ENCODE assay signal across 18 cellular contexts in genomic region chr7:66182920-66183319, GRCh38. TPM values are rescaled to one million over a fixed set of nuclear protein-coding genes. Genes with fewer than 3 reads are reported as not detected.
DNase-seq lines count a peak whose midpoint lies in the region; ATAC-seq and TF ChIP-seq lines count a peak whose summit lies in the region.
"Had no signal": no experiment of that assay in that cellular context is flagged by ENCODE, and none has a peak within 500 bp of the region (broad histone marks: within the 10 kb centered on the region; RNA-seq: fewer than 3 reads in every experiment).

No MANE protein-coding gene starts in this region.

- peaks cover 6% of the 10 kb centered on the region for H3F3A ChIP-seq in GM23248 (ENCODE audit: insufficient read depth)

- 89 to 98% methylated on average over 6 of the region's 6 CpGs for WGBS in GM23248 (ENCODE audit: low coverage in 1 of 2, low lambda C conversion rate in 2 of 2, missing lambda C conversion rate in 2 of 2), 2 experiments
- WGBS in hepatocyte (ENCODE audit: low lambda C conversion rate, missing lambda C conversion rate) = over 99% methylated on average over 6 of the region's 6 CpGs
- 93 to 97% methylated on average over 4 to 6 of the region's 6 CpGs for WGBS in thyroid gland, 2 donors

- H3K79me2 ChIP-seq in GM23248 (ENCODE audit: insufficient read depth) (no peaks in the 10 kb centered on the region), hepatocyte (no peaks in the 10 kb centered on the region)

- H3K9me2 ChIP-seq in GM23248 (ENCODE audit: insufficient read depth) = no peaks in the 10 kb centered on the region
- no peaks in the 10 kb centered on the region for H3K9me2 ChIP-seq in hepatocyte (replicated peaks; ENCODE audit: insufficient read depth)

- no peak for TF ChIP-seq POLR2A in thyroid gland (IDR thresholded peaks at IDR 0.05)

- intact Hi-C loops in thyroid gland (cut with DNase I) = no loop called here

- TF ChIP-seq CTCF in hepatocyte (IDR thresholded peaks at IDR 0.05; ENCODE audit: poor library complexity) (no peak), neutrophil (IDR thresholded peaks at IDR 0.05) (no peak), thyroid gland (IDR thresholded peaks at IDR 0.05) (no peak)

- H3K36me3 ChIP-seq in GM23248 (ENCODE audit: low read depth) (no peaks in the 10 kb centered on the region), hepatocyte (replicated peaks; ENCODE audit: insufficient read depth, low read depth) (no peaks in the 10 kb centered on the region), neutrophil (no peaks in the 10 kb centered on the region), thyroid gland (no peaks in the 10 kb centered on the region)
- H3K36me3 ChIP-seq: SJCRH30 had no signal

- H3K9me3 ChIP-seq in GM23248 (ENCODE audit: low read depth) = no peaks in the 10 kb centered on the region
- no peaks in the 10 kb centered on the region for H3K9me3 ChIP-seq in hepatocyte (ENCODE audit: low read depth)
- H3K9me3 ChIP-seq in neutrophil = no peaks in the 10 kb centered on the region
- H3K9me3 ChIP-seq in thyroid gland = no peaks in the 10 kb centered on the region
- H3K9me3 ChIP-seq: SJCRH30 had no signal

- H3K4me3 ChIP-seq in GM23248 (no peak overlapping the region), hepatocyte (no peak overlapping the region), neutrophil (ENCODE audit: low read depth in 1 of 2, low read length in 1 of 2) (no peak overlapping the region), thyroid gland (replicated peaks in 1 of 3) (no peak overlapping the region)
- H3K4me3 ChIP-seq: SJCRH30 had no signal

- no peak for ATAC-seq in HG03196 (IDR thresholded peaks at IDR 0.05; ENCODE audit: unreplicated experiment)
- ATAC-seq: HCT116 had no signal

- peaks cover 22% of the 10 kb centered on the region for H3K4me1 ChIP-seq in GM23248 (ENCODE audit: insufficient read depth)
- H3K4me1 ChIP-seq in hepatocyte (ENCODE audit: insufficient read depth) = no peaks in the 10 kb centered on the region
- peaks cover 9 to 10% of the 10 kb centered on the region in 2 experiments for H3K4me1 ChIP-seq in neutrophil (ENCODE audit: control insufficient read depth in 1 of 2, insufficient read depth in 1 of 2, low read depth in 1 of 2, low read length in 1 of 2)
- no peaks in the 10 kb centered on the region for H3K4me1 ChIP-seq in thyroid gland
- H3K4me1 ChIP-seq: SJCRH30 had no signal

- in situ Hi-C loops in GM23248 (cut with MboI) = no loop called here

- H3K9ac ChIP-seq in GM23248 = peak overlapping the region; percentile 32
- H3K9ac ChIP-seq: KMS-11 had no signal

- H3K27me3 ChIP-seq in GM23248 (replicated peaks; ENCODE audit: insufficient read depth) (no peaks in the 10 kb centered on the region), hepatocyte (no peaks in the 10 kb centered on the region), neutrophil (no peaks in the 10 kb centered on the region), thyroid gland (no peaks in the 10 kb centered on the region)
- H3K27me3 ChIP-seq: SJCRH30 had no signal

- H4K20me1 ChIP-seq in GM23248 (ENCODE audit: insufficient read depth) (no peaks in the 10 kb centered on the region), hepatocyte (ENCODE audit: insufficient read depth, poor library complexity, severe bottlenecking) (no peaks in the 10 kb centered on the region)

- H3K4me2 ChIP-seq in GM23248 (ENCODE audit: unreplicated experiment) (no peak overlapping the region), hepatocyte (no peak overlapping the region)
- H3K4me2 ChIP-seq: KMS-11 had no signal

- DNase-seq in GM23248 (no peak), NCI-H226 (peak; percentile 36), hepatocyte (ENCODE audit: low spot score) (no peak), thyroid gland (no peak)
- no peak for DNase-seq in activated CD8-positive, alpha-beta memory T cell treated with anti-CD3 and anti-CD28 coated beads, Interleukin-2, amount 50 U/mL, for 48 hours
- DNase-seq: GDM1, MV-4-11, NCI-H1105 treated with DMSO at 0.1 percent for 48 hours, NCI-H2029 treated with DMSO at 0.1 percent for 48 hours, NCI-H2171, NCI-H524 treated with DMSO at 0.1 percent for 48 hours, NCI-H82, OCI-M1, SJCRH30 had no signal

- H2AFZ ChIP-seq in GM23248 (no peak overlapping the region), hepatocyte (no peak overlapping the region)

- H3K27ac ChIP-seq in GM23248 = peak overlapping the region; percentile 78
- H3K27ac ChIP-seq in hepatocyte = peak overlapping the region; percentile 68
- peak overlapping the region; percentile 58 for H3K27ac ChIP-seq in neutrophil
- H3K27ac ChIP-seq in thyroid gland = no peak overlapping the region
- H3K27ac ChIP-seq: KMS-11, SJCRH30 had no signal

RNA-seq across cellular contexts. Expression of gene TPST1, which starts 22.2 kb away (rescaled TPM):
- total RNA-seq in GM23248 (2014; rRNA removed; shearing (Covaris generic)) = 46.0 and 54.1 TPM in 2 replicates
- polyA plus RNA-seq in GM23248 (2016; fragmentation: Nextera tagmentation; extraction: Ambion mirVana) (53.7 and 57.0 TPM in 2 replicates), hepatocyte (81.9 and 85.2 TPM in 2 replicates)
- total RNA-seq in hepatocyte (91.2 and 101 TPM in 2 replicates), thyroid gland (10 to 100 TPM; 24.5 to 60.4 (median 28.2) TPM)

Comparison
In these comparisons a context has a peak if more than half of its experiments do, and no peak if none do; other contexts are left out.
1. H3K27ac ChIP-seq: peak in GM23248 (single experiment), hepatocyte (single experiment) and neutrophil (single experiment); none in thyroid gland (0 of 3).